ENCODE assay signal across 1 cellular context in genomic region chr12:54195736-54196347, GRCh38.
A peak's percentile ranks its signal among the peaks of the same experiment; 100 is the strongest.
TF ChIP-seq lines count a peak whose summit lies in the region.

No MANE protein-coding gene starts in this region.

TF ChIP-seq in GM12878, 131 proteins besides CTCF, POLR2A, EP300 and RAD21 (continued from another document):
- TF ChIP-seq RFX5 (IDR thresholded peaks at IDR 0.05; ENCODE audit: low read depth, low read length), result no peak
- TF ChIP-seq SMAD5 (IDR thresholded peaks at IDR 0.05; ENCODE audit: low read depth), result no peak
- no peak for TF ChIP-seq YBX1 (IDR thresholded peaks at IDR 0.05)
- TF ChIP-seq ETV6 (conservative IDR thresholded peaks at IDR 0.05 in 1 of 2, IDR thresholded peaks at IDR 0.05 in 1 of 2; ENCODE audit: borderline replicate concordance in 1 of 2, low read depth in 1 of 2), result no peak
- TF ChIP-seq PKNOX1 (IDR thresholded peaks at IDR 0.05), result peak; percentile 30; the same call in 1 of the 2 replicates
- TF ChIP-seq SMARCA5 (IDR thresholded peaks at IDR 0.05), result no peak
